ENCODE assay signal across 8 cellular contexts in genomic region chr17:51166198-51166986, GRCh38. TPM values are rescaled to one million over a fixed set of nuclear protein-coding genes. Genes with fewer than 3 reads are reported as not detected.
DNase-seq lines count a peak whose midpoint lies in the region; ATAC-seq and TF ChIP-seq lines count a peak whose summit lies in the region.

Gene NME2 (plus strand): TSS chr17:51166411. CDS start chr17:51166831, 420 bp downstream.

- H3K4me1 ChIP-seq in HUES64 (ENCODE audit: insufficient read depth, low read length) (peaks cover 2% of the 10 kb centered on the region), stomach (peaks cover 9 to 27% (median 23%) of the 10 kb centered on the region in 4 donors)

- no peaks in the 10 kb centered on the region for H3K9me3 Mint-ChIP-seq in nephron progenitor cell

- peak within 1 kb of the TSS; percentile 90 for H3K4me3 ChIP-seq in HUES64 (ENCODE audit: low read length)
- H3K4me3 ChIP-seq in stomach = peak within 1 kb of the TSS; percentile 77 to 97 (median 94)

- peak within 1 kb of the TSS; percentile 92 for H3K27ac Mint-ChIP-seq in nephron progenitor cell

- peak; percentile 86 for ATAC-seq in GM21447 (IDR thresholded peaks at IDR 0.05; ENCODE audit: unreplicated experiment)

- H3K36me3 ChIP-seq in HUES64 (ENCODE audit: insufficient read depth, low read length) = peaks cover 62% of the 10 kb centered on the region
- peaks cover 34 to 56% (median 54%) of the 10 kb centered on the region in 4 donors for H3K36me3 ChIP-seq in stomach

- DNase-seq in DMS53 (lab: John Stamatoyannopoulos, UW) (peak; percentile 97), RPMI8226 (peak; percentile 91), fibroblast of the conjunctiva (ENCODE audit: low read depth) (peak; percentile 63), nephron progenitor cell (peak; percentile 93), stomach (peak; percentile 92)
- DNase-seq in activated effector memory CD4-positive, alpha-beta T cell treated with Interleukin-2 at 50 U/mL for 16 hours = peak; percentile 58

- TF ChIP-seq CTCF in nephron progenitor cell (IDR thresholded peaks at IDR 0.05) (no peak), stomach (IDR thresholded peaks at IDR 0.05) (no peak)

- TF ChIP-seq EP300 in stomach (IDR thresholded peaks at IDR 0.05) = no peak

- H3K9ac ChIP-seq in HUES64 (ENCODE audit: low read depth, low read length) = peak within 1 kb of the TSS; percentile 96

- H3K9me3 ChIP-seq in HUES64 (ENCODE audit: insufficient read depth, low read depth, low read length) (no peaks in the 10 kb centered on the region), stomach (no peaks in the 10 kb centered on the region)

- H3K36me3 Mint-ChIP-seq in nephron progenitor cell (ENCODE audit: low read depth) = peaks cover 56% of the 10 kb centered on the region

- WGBS in HUES64 = under 1% methylated on average over 98 of the region's 98 CpGs
- WGBS in stomach, 5 donors = 0 to 1% (median 1%) methylated on average over 23 to 98 of the region's 98 CpGs

- H3K27me3 ChIP-seq in HUES64 (ENCODE audit: insufficient read depth, low read length) (no peaks in the 10 kb centered on the region), stomach (no peaks in the 10 kb centered on the region)

- peak in 1 of 4 donors; percentile 79 for TF ChIP-seq POLR2A in stomach (IDR thresholded peaks at IDR 0.05)

- intact Hi-C loops in stomach (cut with DNase I; ENCODE audit: low total_unique reads) = no loop called here

- H3K27me3 Mint-ChIP-seq in nephron progenitor cell (ENCODE audit: low read depth, poor library complexity) = peaks cover 5% of the 10 kb centered on the region

- H3K4me1 Mint-ChIP-seq in nephron progenitor cell = peaks cover 28% of the 10 kb centered on the region

- peak within 1 kb of the TSS; percentile 77 for H3K27ac ChIP-seq in HUES64 (ENCODE audit: low read depth, low read length)
- peak within 1 kb of the TSS; percentile 80 to 95 (median 95) for H3K27ac ChIP-seq in stomach

- peak within 1 kb of the TSS; percentile 96 for H3K4me3 Mint-ChIP-seq in nephron progenitor cell

RNA-seq across cellular contexts. Expression of gene NME2, which starts in this region (rescaled TPM):
- polyA plus RNA-seq in HUES64 (2013, experiment 1 of 2) = 529 TPM
- polyA plus RNA-seq in HUES64 (2013, experiment 2 of 2) = 477 TPM
- 100 to 1,000 TPM; 127 to 311 (median 264) TPM for total RNA-seq in stomach
- polyA plus RNA-seq in stomach = 100 to 1,000 TPM; 754 to 877 (median 797) TPM

Comparison
In these comparisons a context has a peak if more than half of its experiments do, and no peak if none do; other contexts are left out.
1. Peak in every context shown above with its lines: DNase-seq, ATAC-seq, H3K4me3 ChIP-seq and H3K27ac ChIP-seq.